ENCODE assay signal across 8 cellular contexts in the genomic region with DNA sequence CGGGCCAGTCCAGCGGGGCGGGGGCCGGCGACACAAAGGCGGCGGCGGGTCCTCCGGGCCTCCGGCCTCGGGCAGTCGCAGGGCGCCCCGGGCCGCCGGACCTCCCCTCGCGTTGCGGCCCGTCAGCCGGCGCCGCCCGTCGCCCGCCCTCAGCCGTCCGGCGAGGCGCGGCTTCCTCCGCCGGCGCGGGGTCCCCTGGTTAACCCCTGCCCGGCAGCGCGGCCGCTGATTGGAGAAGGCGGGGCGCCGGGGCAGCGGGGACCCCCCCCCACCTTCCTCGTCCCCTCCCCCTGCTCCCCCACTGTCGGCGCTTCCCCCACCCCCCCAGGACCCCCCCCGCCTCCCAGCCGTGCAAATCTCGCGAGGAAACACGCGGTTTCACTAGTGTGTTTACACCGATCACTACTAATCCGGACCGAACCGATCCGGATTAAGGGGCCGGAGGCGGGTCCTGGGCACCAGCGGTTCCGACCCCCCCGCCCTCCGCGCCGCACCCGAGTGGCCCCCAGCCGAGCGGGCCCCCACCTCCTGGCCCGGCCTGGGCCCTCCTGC. TPM values are rescaled to one million over a fixed set of nuclear protein-coding genes. Genes with fewer than 3 reads are reported as not detected.
A peak's percentile ranks its signal among the peaks of the same experiment; 100 is the strongest.
DNase-seq lines count a peak whose midpoint lies in the region; ATAC-seq, FAIRE-seq and TF ChIP-seq lines count a peak whose summit lies in the region.
"Not testable (repeated sequence)": the region's sequence is repeated elsewhere in the genome, so short reads cannot be mapped to it uniquely, and the experiment has no call there.

A gene (plus strand): TSS at position 402 of the 552 bp plus-strand sequence. CDS start 2,301 bp downstream, outside the sequence.

- not testable (repeated sequence) for H3K27me3 ChIP-seq in ACC112 (ENCODE audit: insufficient read depth, low read length); bronchial epithelial cell (ENCODE audit: control insufficient read depth, insufficient read depth, low read length)

- peak within 1 kb of the TSS; percentile 63 for H3K27ac ChIP-seq in ACC112 (ENCODE audit: low read depth, low read length)
- H3K27ac ChIP-seq in skin epidermis = peak within 1 kb of the TSS; percentile 87 to 100 (median 97)

- FAIRE-seq in bronchial epithelial cell (lab: Jason Lieb, UNC) = not testable (repeated sequence)

- DNase-seq in NCI-H2196 treated with DMSO at 0.1 percent for 48 hours (lab: John Stamatoyannopoulos, UW; ENCODE audit: unreplicated experiment) (peak; percentile 48), bronchial epithelial cell (ENCODE audit: low read depth) (peak; percentile 25), iPS-NIHi7 (ENCODE audit: extremely low spot score) (peak; percentile 94)
- DNase-seq in activated CD4-positive, CD25-positive, alpha-beta regulatory T cell treated with anti-CD3 and anti-CD28 coated beads, Interleukin-2, amount 50 U/mL, for 16 hours (ENCODE audit: low read depth, low spot score) = peak; percentile 49

- H3K79me2 ChIP-seq in ACC112 (ENCODE audit: control insufficient read depth, insufficient read depth, low read length, unreplicated experiment) = peaks cover 50% of the 10 kb centered on the region

- ATAC-seq in GM18907 (IDR thresholded peaks at IDR 0.05; ENCODE audit: unreplicated experiment) = peak; percentile 67
- peak; percentile 63 for ATAC-seq in HG03103 (IDR thresholded peaks at IDR 0.05; ENCODE audit: low read depth, unreplicated experiment)

- H3K4me3 ChIP-seq in ACC112 (ENCODE audit: low read depth, low read length) (peak within 1 kb of the TSS; percentile 82), bronchial epithelial cell (ENCODE audit: low read depth, low read length) (peak within 1 kb of the TSS; percentile 58), skin epidermis (peak within 1 kb of the TSS; percentile 63 to 91 (median 78))

- not testable (repeated sequence) for TF ChIP-seq CTCF in bronchial epithelial cell (IDR thresholded peaks at IDR 0.05; ENCODE audit: insufficient read depth, low read length, severe bottlenecking)

- H3K36me3 ChIP-seq in ACC112 (ENCODE audit: insufficient read depth, low read length); bronchial epithelial cell (ENCODE audit: control insufficient read depth, insufficient read depth, low read length): not testable (repeated sequence)

- peak within 1 kb of the TSS; percentile 36 for H2AFZ ChIP-seq in ACC112 (ENCODE audit: low read length, unreplicated experiment)

- not testable (repeated sequence) for H3K4me1 ChIP-seq in ACC112 (ENCODE audit: control insufficient read depth, insufficient read depth, low read length, unreplicated experiment)

RNA-seq across cellular contexts. Expression of the gene that starts here (rescaled TPM):
- 37.4 and 40.6 TPM in 2 replicates for total RNA-seq in bronchial epithelial cell

Comparison
In these comparisons a context has a peak if more than half of its experiments do, and no peak if none do; other contexts are left out.
1. Peak in every context shown above with its lines: DNase-seq, ATAC-seq, H3K4me3 ChIP-seq and H3K27ac ChIP-seq.
2. DNase-seq: peak in every context shown above with its lines; median percentile 94 in iPS-NIHi7; 49 in activated CD4-positive, CD25-positive, alpha-beta regulatory T cell treated with anti-CD3 and anti-CD28 coated beads, Interleukin-2, amount 50 U/mL, for 16 hours; 48 in NCI-H2196 treated with DMSO at 0.1 percent for 48 hours; 25 in bronchial epithelial cell.